Comparison of ENCODE assay signal across 8 cellular contexts in genomic region chr19:55146648-55147218, GRCh38. TPM values are rescaled to one million over a fixed set of nuclear protein-coding genes. Genes with fewer than 3 reads are reported as not detected.
DNase-seq lines count a peak whose midpoint lies in the region; ATAC-seq, FAIRE-seq and TF ChIP-seq lines count a peak whose summit lies in the region.

No MANE protein-coding gene starts in this region.

- no peak overlapping the region for H3K27ac ChIP-seq in endothelial cell of umbilical vein (ENCODE audit: insufficient read depth, low read depth, low read length)

- no peak for DNase-seq in activated CD4-positive, alpha-beta T cell treated with anti-CD3 and anti-CD28 coated beads for 36 hours
- no peak for DNase-seq in activated CD4-positive, alpha-beta T cell treated with anti-CD3 and anti-CD28 coated beads, Interleukin-2, amount 50 U/mL, for 48 hours
- peak; percentile 94 for DNase-seq in NCI-H510A (lab: John Stamatoyannopoulos, UW)
- no peak for DNase-seq in endothelial cell of umbilical vein (ENCODE audit: low read depth, low spot score)
- no peak for DNase-seq in type B pancreatic cell (ENCODE audit: extremely low spot score, unreplicated experiment)
- no peak for DNase-seq in putamen (ENCODE audit: low spot score)

- dilution Hi-C loops in endothelial cell of umbilical vein (cut with MboI; ENCODE audit: extremely low pct_ligation_motif_present, low sequenced_read_pairs), result no loop called here

- TF ChIP-seq CTCF in endothelial cell of umbilical vein (IDR thresholded peaks at IDR 0.05; ENCODE audit: extremely low read depth in 1 of 2, insufficient read depth in 1 of 2, low read depth in 1 of 2, low read length in 2 of 2), result no peak
- no peak for TF ChIP-seq CTCF in type B pancreatic cell (conservative IDR thresholded peaks at IDR 0.05)

- no peak overlapping the region for H3K4me2 ChIP-seq in endothelial cell of umbilical vein (ENCODE audit: insufficient read depth, low read length)

- H3K9me1 ChIP-seq in endothelial cell of umbilical vein (replicated peaks; ENCODE audit: control insufficient read depth, extremely low read depth, insufficient read depth, low read length), result no peaks in the 10 kb centered on the region

- peaks cover 1% of the 10 kb centered on the region for H3K4me1 ChIP-seq in endothelial cell of umbilical vein (ENCODE audit: control insufficient read depth, extremely low read depth, insufficient read depth, low read length)

- H3K27ac Mint-ChIP-seq in activated CD4-positive, alpha-beta T cell treated with anti-CD3 and anti-CD28 coated beads for 36 hours, result no peak overlapping the region
- H3K27ac Mint-ChIP-seq in type B pancreatic cell, result no peak overlapping the region

- peaks cover 3% of the 10 kb centered on the region for H3K4me1 Mint-ChIP-seq in activated CD4-positive, alpha-beta T cell treated with anti-CD3 and anti-CD28 coated beads for 36 hours
- H3K4me1 Mint-ChIP-seq in type B pancreatic cell (ENCODE audit: unreplicated experiment), result peaks cover 4% of the 10 kb centered on the region

- POLR2A ChIA-PET in activated CD4-positive, alpha-beta T cell treated with anti-CD3 and anti-CD28 coated beads for 36 hours (lab: Charles Lee), result no interaction called here
- POLR2A ChIA-PET in endothelial cell of umbilical vein (lab: Charles Lee), result no interaction called here

- intact Hi-C loops in activated CD4-positive, alpha-beta T cell treated with anti-CD3 and anti-CD28 coated beads for 36 hours (cut with DNase I, micrococcal nuclease), result loop anchor here (1.0 to 10.0 kb wide), 2 partner anchors 272 to 358 kb away; no protein-coding TSS in a partner anchor
- intact Hi-C loops in endothelial cell of umbilical vein (cut with micrococcal nuclease), result loop anchor here (10.0 kb wide), 1 partner anchor 238 kb away; the partner anchor contains the start of genes RPL28 and TMEM238

- no peak overlapping the region for H3K4me3 Mint-ChIP-seq in activated CD4-positive, alpha-beta T cell treated with anti-CD3 and anti-CD28 coated beads for 36 hours
- H3K4me3 Mint-ChIP-seq in type B pancreatic cell, result peak overlapping the region; percentile 63

- peak overlapping the region; percentile 36 for H2AFZ ChIP-seq in endothelial cell of umbilical vein (ENCODE audit: low read depth, low read length)

- peaks cover 5% of the 10 kb centered on the region for H3K9me3 Mint-ChIP-seq in activated CD4-positive, alpha-beta T cell treated with anti-CD3 and anti-CD28 coated beads for 36 hours (ENCODE audit: low read depth)
- H3K9me3 Mint-ChIP-seq in type B pancreatic cell, result no peaks in the 10 kb centered on the region

- peaks cover 21% of the 10 kb centered on the region for H3K27me3 Mint-ChIP-seq in activated CD4-positive, alpha-beta T cell treated with anti-CD3 and anti-CD28 coated beads for 36 hours
- peaks cover 67% of the 10 kb centered on the region for H3K27me3 Mint-ChIP-seq in type B pancreatic cell

- no peaks in the 10 kb centered on the region for H3K79me2 ChIP-seq in endothelial cell of umbilical vein (ENCODE audit: control insufficient read depth, insufficient read depth, low read length)

- no peaks in the 10 kb centered on the region for H4K20me1 ChIP-seq in endothelial cell of umbilical vein (replicated peaks; ENCODE audit: control insufficient read depth, extremely low read depth, insufficient read depth, low read length)

- peaks cover 7 to 15% of the 10 kb centered on the region in 2 experiments for H3K27me3 ChIP-seq in endothelial cell of umbilical vein (ENCODE audit: control insufficient read depth in 2 of 2, insufficient read depth in 2 of 2, low read length in 2 of 2)

- CTCF ChIA-PET in activated CD4-positive, alpha-beta T cell treated with anti-CD3 and anti-CD28 coated beads for 36 hours (lab: Charles Lee), result interaction anchor here (0.5 to 1.2 kb wide), 4 partner anchors 13 to 570 kb away, joined by 3 to 5 read pairs (median 4); no protein-coding TSS in a partner anchor
- CTCF ChIA-PET in endothelial cell of umbilical vein (lab: Charles Lee), result interaction anchor here (0.5 to 3.8 kb wide), 9 partner anchors 13 to 357 kb away, joined by 3 to 34 read pairs (median 4); partner anchors contain the start of genes DNAAF3 and TMEM238

- no peaks in the 10 kb centered on the region for H3K36me3 Mint-ChIP-seq in activated CD4-positive, alpha-beta T cell treated with anti-CD3 and anti-CD28 coated beads for 36 hours (ENCODE audit: low read depth)
- no peaks in the 10 kb centered on the region for H3K36me3 Mint-ChIP-seq in type B pancreatic cell

- no TSS peak for BruUV-seq in endothelial cell of umbilical vein (replicated peaks; lab: Mats Ljungman, UMichigan)

- no peaks in the 10 kb centered on the region for H3K9me3 ChIP-seq in endothelial cell of umbilical vein (replicated peaks; ENCODE audit: control insufficient read depth, insufficient read depth, low read length)

- peak; percentile 49 for ATAC-seq in activated CD4-positive, alpha-beta T cell treated with anti-CD3 and anti-CD28 coated beads for 36 hours
- ATAC-seq in HG03175 (IDR thresholded peaks at IDR 0.05; ENCODE audit: unreplicated experiment) (no peak), HG03469 (IDR thresholded peaks at IDR 0.05; ENCODE audit: unreplicated experiment) (no peak)

- H3K4me3 ChIP-seq in endothelial cell of umbilical vein (replicated peaks in 1 of 3; ENCODE audit: insufficient read depth in 1 of 3, low read depth in 1 of 3, low read length in 3 of 3), result no peak overlapping the region

- FAIRE-seq in endothelial cell of umbilical vein (lab: Jason Lieb, UNC), result no peak

- H3K36me3 ChIP-seq in endothelial cell of umbilical vein (ENCODE audit: control insufficient read depth in 2 of 2, extremely low read depth in 1 of 2, insufficient read depth in 2 of 2, low read length in 2 of 2), result no peaks in the 10 kb centered on the region

- TF ChIP-seq POLR2A in endothelial cell of umbilical vein (IDR thresholded peaks at IDR 0.05; ENCODE audit: low read depth, low read length), result no peak

- no peak overlapping the region for H3K9ac ChIP-seq in endothelial cell of umbilical vein (replicated peaks; ENCODE audit: extremely low read depth, insufficient read depth, low read length)

RNA-seq across cellular contexts. Expression of gene TNNT1, which starts 2.3 kb away (rescaled TPM):
- total RNA-seq in activated CD4-positive, alpha-beta T cell treated with anti-CD3 and anti-CD28 coated beads for 36 hours, result under 1 TPM; 0.47 to 0.50 TPM
- total RNA-seq in endothelial cell of umbilical vein (0.51 and 0.92 TPM in 2 replicates), type B pancreatic cell (ENCODE audit: low replicate concordance) (27.6 and 83.1 TPM in 2 replicates)
- 0.18 and 0.22 TPM in 2 replicates for polyA plus RNA-seq in endothelial cell of umbilical vein
- polyA plus RNA-seq in endothelial cell of umbilical vein (2011; cell fraction: cytosol; rRNA removed), result 0.35 and 0.39 TPM in 2 replicates
- polyA plus RNA-seq in endothelial cell of umbilical vein (2011; cell fraction: nucleus; rRNA removed), result 0.18 TPM in 1 of 2 replicates, not detected in the other
- 0.82 and 0.91 TPM in 2 replicates for polyA plus RNA-seq in endothelial cell of umbilical vein (2012)
- polyA minus RNA-seq in endothelial cell of umbilical vein, result 5.8 and 5.9 TPM in 2 replicates
- 8.9 TPM for polyA minus RNA-seq in endothelial cell of umbilical vein (2011; cell fraction: cytosol; rRNA and poly(A)+ RNA removed)
- polyA minus RNA-seq in endothelial cell of umbilical vein (2011; cell fraction: nucleus; rRNA and poly(A)+ RNA removed), result not detected in 2 replicates

RNA-seq across cellular contexts. Expression of gene TNNI3, which starts 10.8 kb away (rescaled TPM):
- under 1 TPM in 1 of 2 experiments, not detected in 1; 0.32 TPM for total RNA-seq in activated CD4-positive, alpha-beta T cell treated with anti-CD3 and anti-CD28 coated beads for 36 hours
- not detected in 2 replicates for total RNA-seq in endothelial cell of umbilical vein
- polyA plus RNA-seq in endothelial cell of umbilical vein, result not detected in 2 replicates
- polyA plus RNA-seq in endothelial cell of umbilical vein (2011; cell fraction: cytosol; rRNA removed), result not detected in 2 replicates
- not detected in 2 replicates for polyA plus RNA-seq in endothelial cell of umbilical vein (2011; cell fraction: nucleus; rRNA removed)
- polyA plus RNA-seq in endothelial cell of umbilical vein (2012), result not detected in 2 replicates
- 0.57 TPM in 1 of 2 replicates, not detected in the other for polyA minus RNA-seq in endothelial cell of umbilical vein
- polyA minus RNA-seq in endothelial cell of umbilical vein (2011; cell fraction: cytosol; rRNA and poly(A)+ RNA removed), result 1.6 TPM
- polyA minus RNA-seq in endothelial cell of umbilical vein (2011; cell fraction: nucleus; rRNA and poly(A)+ RNA removed), result not detected in 2 replicates
- total RNA-seq in type B pancreatic cell (ENCODE audit: low replicate concordance), result 2.1 and 4.3 TPM in 2 replicates

RNA-seq across cellular contexts. Expression of gene DNAAF3, which starts 19.7 kb away (rescaled TPM):
- total RNA-seq in activated CD4-positive, alpha-beta T cell treated with anti-CD3 and anti-CD28 coated beads for 36 hours, result under 1 TPM; 0.53 to 0.72 TPM
- total RNA-seq in endothelial cell of umbilical vein (0.62 TPM in 1 of 2 replicates, not detected in the other), type B pancreatic cell (ENCODE audit: low replicate concordance) (5.9 and 12.2 TPM in 2 replicates)
- polyA plus RNA-seq in endothelial cell of umbilical vein, result 0.56 and 0.75 TPM in 2 replicates
- 0.14 and 0.23 TPM in 2 replicates for polyA plus RNA-seq in endothelial cell of umbilical vein (2011; cell fraction: cytosol; rRNA removed)
- polyA plus RNA-seq in endothelial cell of umbilical vein (2011; cell fraction: nucleus; rRNA removed), result 1.4 and 1.7 TPM in 2 replicates
- polyA plus RNA-seq in endothelial cell of umbilical vein (2012), result 0.78 and 0.91 TPM in 2 replicates
- polyA minus RNA-seq in endothelial cell of umbilical vein, result 0.49 and 0.66 TPM in 2 replicates
- 9.1 TPM for polyA minus RNA-seq in endothelial cell of umbilical vein (2011; cell fraction: cytosol; rRNA and poly(A)+ RNA removed)
- 0.34 TPM in 1 of 2 replicates, not detected in the other for polyA minus RNA-seq in endothelial cell of umbilical vein (2011; cell fraction: nucleus; rRNA and poly(A)+ RNA removed)

RNA-seq across cellular contexts. Expression of gene PPP1R12C, which starts 29.3 kb away (rescaled TPM):
- 10 to 100 TPM; 66.1 to 69.8 TPM for total RNA-seq in activated CD4-positive, alpha-beta T cell treated with anti-CD3 and anti-CD28 coated beads for 36 hours
- 137 and 149 TPM in 2 replicates for total RNA-seq in endothelial cell of umbilical vein
- polyA plus RNA-seq in endothelial cell of umbilical vein, result 69.5 and 86.4 TPM in 2 replicates
- polyA plus RNA-seq in endothelial cell of umbilical vein (2011; cell fraction: cytosol; rRNA removed), result 25.7 and 48.4 TPM in 2 replicates
- 435 and 453 TPM in 2 replicates for polyA plus RNA-seq in endothelial cell of umbilical vein (2011; cell fraction: nucleus; rRNA removed)
- 78.4 and 97.9 TPM in 2 replicates for polyA plus RNA-seq in endothelial cell of umbilical vein (2012)
- polyA minus RNA-seq in endothelial cell of umbilical vein, result 30.1 and 37.1 TPM in 2 replicates
- 17.8 TPM for polyA minus RNA-seq in endothelial cell of umbilical vein (2011; cell fraction: cytosol; rRNA and poly(A)+ RNA removed)
- 60.6 and 103 TPM in 2 replicates for polyA minus RNA-seq in endothelial cell of umbilical vein (2011; cell fraction: nucleus; rRNA and poly(A)+ RNA removed)
- 102 and 113 TPM in 2 replicates for total RNA-seq in type B pancreatic cell (ENCODE audit: low replicate concordance)

RNA-seq across cellular contexts. Expression of gene SYT5, which starts 33.4 kb away (rescaled TPM):
- total RNA-seq in activated CD4-positive, alpha-beta T cell treated with anti-CD3 and anti-CD28 coated beads for 36 hours, result under 1 TPM in 1 of 2 experiments, not detected in 1; 0.37 TPM
- total RNA-seq in endothelial cell of umbilical vein (0.42 TPM in 1 of 2 replicates, not detected in the other), type B pancreatic cell (ENCODE audit: low replicate concordance) (5.0 and 9.1 TPM in 2 replicates)
- not detected in 2 replicates for polyA plus RNA-seq in endothelial cell of umbilical vein
- not detected in 2 replicates for polyA plus RNA-seq in endothelial cell of umbilical vein (2011; cell fraction: cytosol; rRNA removed)
- not detected in 2 replicates for polyA plus RNA-seq in endothelial cell of umbilical vein (2011; cell fraction: nucleus; rRNA removed)
- not detected in 2 replicates for polyA plus RNA-seq in endothelial cell of umbilical vein (2012)
- polyA minus RNA-seq in endothelial cell of umbilical vein, result 0.10 TPM in 1 of 2 replicates, not detected in the other
- polyA minus RNA-seq in endothelial cell of umbilical vein (2011; cell fraction: cytosol; rRNA and poly(A)+ RNA removed), result not detected
- polyA minus RNA-seq in endothelial cell of umbilical vein (2011; cell fraction: nucleus; rRNA and poly(A)+ RNA removed), result not detected in 2 replicates

Comparison
In these comparisons a context has a peak if more than half of its experiments do, and no peak if none do; other contexts are left out.
1. RNA of gene TNNT1, which starts 2.3 kb away (total RNA-seq): 27.6 to 83.1 TPM in type B pancreatic cell; 0.51 to 0.92 TPM in endothelial cell of umbilical vein and 0.47 to 0.50 TPM in activated CD4-positive, alpha-beta T cell treated with anti-CD3 and anti-CD28 coated beads for 36 hours; every median in the first group is over 10 times any median in the second.